8 cellular contexts compared by ENCODE assay signal in the genomic region with DNA sequence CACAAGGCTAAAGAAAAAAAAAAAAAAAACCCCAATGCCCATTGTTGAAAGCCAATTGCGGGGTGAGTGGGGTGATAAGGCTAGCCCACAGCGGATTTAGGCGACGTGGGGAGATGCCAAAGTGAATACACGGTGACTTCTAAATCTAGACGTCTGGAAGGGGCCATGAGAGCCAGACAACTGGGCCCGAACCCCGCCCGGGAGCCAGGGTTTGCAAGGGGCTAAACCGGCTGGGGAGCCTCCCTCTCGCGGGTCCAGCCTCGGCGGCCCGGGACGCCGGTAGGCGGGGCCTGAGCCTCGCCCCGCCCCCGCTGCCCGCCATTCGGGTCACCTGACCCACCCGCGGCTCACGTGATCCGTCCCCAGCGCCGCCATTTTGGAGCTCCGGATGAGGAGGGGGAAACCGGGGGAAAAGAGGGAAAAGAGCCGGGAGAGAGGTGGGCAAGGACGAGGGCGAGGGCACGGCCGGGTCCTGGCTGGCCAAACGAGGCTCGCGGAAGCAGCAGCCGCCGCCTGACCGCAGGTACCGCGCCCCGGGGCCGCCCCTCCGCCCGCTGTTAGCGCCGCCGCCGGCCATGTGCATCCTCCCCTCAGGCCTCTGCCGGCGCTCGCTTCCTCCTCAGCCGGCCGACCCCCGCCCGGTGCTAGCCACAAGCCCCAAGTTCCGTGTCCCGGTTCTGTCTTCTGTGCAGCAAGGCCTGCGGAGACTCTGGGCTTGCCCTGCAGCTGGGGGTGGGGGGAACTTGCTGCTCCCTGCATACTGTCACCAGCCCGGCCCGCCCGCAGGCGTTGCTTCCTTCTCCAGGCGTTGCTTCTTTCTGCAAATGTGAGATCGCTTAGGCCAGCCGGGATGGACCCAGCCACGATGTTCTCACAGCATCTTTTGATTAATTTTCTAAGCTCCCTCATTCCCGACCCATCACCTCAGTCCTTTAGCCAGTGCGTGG. TPM values are rescaled to one million over a fixed set of nuclear protein-coding genes. Genes with fewer than 3 reads are reported as not detected.
DNase-seq lines count a peak whose midpoint lies in the region; ATAC-seq and TF ChIP-seq lines count a peak whose summit lies in the region.

TSS of gene ZNF507 (plus strand) at position 350 of the 947 bp plus-strand sequence. CDS start 7,221 bp downstream, outside the sequence.

- no peaks in the 10 kb centered on the region for H3K9me3 ChIP-seq in psoas muscle

- H3K36me3 ChIP-seq in psoas muscle (ENCODE audit: insufficient read depth in 1 of 2, low read depth in 1 of 2), result peaks cover 0 to 34% of the 10 kb centered on the region in 2 donors

- H3K27ac ChIP-seq in psoas muscle, result peak within 1 kb of the TSS; percentile 87

- no peaks in the 10 kb centered on the region for H3K27me3 ChIP-seq in psoas muscle (ENCODE audit: insufficient read depth in 3 of 3, low read length in 2 of 3)

- H3K4me1 Mint-ChIP-seq in T-helper 1 cell treated with Interleukin-12 subunit alpha and Interleukin-12 subunit beta and Interleukin-4 antibody, amounts not matched to agents 30 μg/mL and 1 μg/mL, for 36 hours (ENCODE audit: low read depth), result peaks cover 30% of the 10 kb centered on the region

- peak within 1 kb of the TSS; percentile 92 for H3K27ac Mint-ChIP-seq in T-helper 1 cell treated with Interleukin-12 subunit alpha and Interleukin-12 subunit beta and Interleukin-4 antibody, amounts not matched to agents 30 μg/mL and 1 μg/mL, for 36 hours

- peak within 1 kb of the TSS; percentile 97 for H3K4me3 Mint-ChIP-seq in T-helper 1 cell treated with Interleukin-12 subunit alpha and Interleukin-12 subunit beta and Interleukin-4 antibody, amounts not matched to agents 30 μg/mL and 1 μg/mL, for 36 hours

- peak; percentile 92 for ATAC-seq in HG02759 (IDR thresholded peaks at IDR 0.05; ENCODE audit: unreplicated experiment)
- ATAC-seq in left ventricle myocardium superior, result peak; percentile 97
- peak; percentile 97 to 99 (median 98) for ATAC-seq in psoas muscle

- DNase-seq in NCI-H1105 treated with DMSO at 0.1 percent for 48 hours (lab: John Stamatoyannopoulos, UW) (peak; percentile 83), amniotic stem cell (lab: John Stamatoyannopoulos, UW) (peak; percentile 72), left ventricle myocardium superior (peak; percentile 92), psoas muscle (peak; percentile 87 to 92), ureter (ENCODE audit: low spot score) (peak; percentile 86)

- TF ChIP-seq POLR2A in GM15510 (IDR thresholded peaks at IDR 0.05; ENCODE audit: borderline replicate concordance, extremely low read depth, insufficient read length), result peak; percentile 60

- no peaks in the 10 kb centered on the region for H3K9me3 Mint-ChIP-seq in T-helper 1 cell treated with Interleukin-12 subunit alpha and Interleukin-12 subunit beta and Interleukin-4 antibody, amounts not matched to agents 30 μg/mL and 1 μg/mL, for 36 hours

- peak; percentile 13 for TF ChIP-seq CTCF in psoas muscle (IDR thresholded peaks at IDR 0.05)

- peaks cover 16% of the 10 kb centered on the region for H3K36me3 Mint-ChIP-seq in T-helper 1 cell treated with Interleukin-12 subunit alpha and Interleukin-12 subunit beta and Interleukin-4 antibody, amounts not matched to agents 30 μg/mL and 1 μg/mL, for 36 hours (ENCODE audit: low read depth)

- H3K4me3 ChIP-seq in psoas muscle, result peak within 1 kb of the TSS; percentile 95

- peaks cover 37% of the 10 kb centered on the region for H3K4me1 ChIP-seq in psoas muscle

- WGBS in psoas muscle, 3 donors, result 3 to 5% (median 4%) methylated on average over 48 to 71 of the region's 72 CpGs

- peaks cover 10% of the 10 kb centered on the region for H3K27me3 Mint-ChIP-seq in T-helper 1 cell treated with Interleukin-12 subunit alpha and Interleukin-12 subunit beta and Interleukin-4 antibody, amounts not matched to agents 30 μg/mL and 1 μg/mL, for 36 hours (ENCODE audit: low read depth)

- intact Hi-C loops in left ventricle myocardium superior (cut with micrococcal nuclease), result no loop called here
- intact Hi-C loops in psoas muscle (cut with DNase I), result loop anchor here in 1 of 2 donors (5.0 kb wide), 1 partner anchor 62 kb away; the partner anchor contains the start of gene DPY19L3

RNA-seq across cellular contexts. Expression of gene ZNF507, which starts in this region (rescaled TPM):
- total RNA-seq in left ventricle myocardium superior (16.1 TPM), psoas muscle (10 to 100 TPM; 23.2 to 25.0 (median 23.8) TPM), ureter (37.5 TPM)
- polyA plus RNA-seq in psoas muscle, result 10 to 100 TPM in 1 of 3 donors, 1 to 10 TPM in 2; 4.7 to 13.6 (median 5.3) TPM

Comparison
In these comparisons a context has a peak if more than half of its experiments do, and no peak if none do; other contexts are left out.
1. Peak in every context shown above with its lines: DNase-seq, ATAC-seq, H3K4me3 ChIP-seq and H3K27ac ChIP-seq.